In genomic region chrX:52380993-52381392, GRCh38 we compare ENCODE assay signal across 33 cellular contexts. TPM values are rescaled to one million over a fixed set of nuclear protein-coding genes. Genes with fewer than 3 reads are reported as not detected.
"Had no signal": no experiment of that assay in that cellular context is flagged by ENCODE, and none has a peak within 500 bp of the region (broad histone marks: within the 10 kb centered on the region; RNA-seq: fewer than 3 reads in every experiment).

No MANE protein-coding gene starts in this region.

- H3K27me3 Mint-ChIP-seq: stimulated activated naive CD8-positive, alpha-beta T cell treated with anti-CD3 and anti-CD28 coated beads, Interleukin-15, amount 100 ng/mL, for 72 hours; stimulated activated naive CD8-positive, alpha-beta T cell treated with anti-CD3 and anti-CD28 coated beads, Interleukin-15, Interleukin-2, amounts not matched to agents 100 ng/mL and 50 ng/mL, for 24 hours; type B pancreatic cell had no signal

- H3K27ac ChIP-seq: stomach, suprapubic skin, testis, thoracic aorta, thyroid gland, tibial artery, tibial nerve, transverse colon, upper lobe of left lung, upper lobe of right lung, uterus, vagina had no signal

- FAIRE-seq: urothelium cell line had no signal

- H3K9me3 ChIP-seq: stomach, suprapubic skin, testis, thoracic aorta, thyroid gland, tibial artery, tibial nerve, transverse colon, upper lobe of left lung, upper lobe of right lung, uterus, vagina had no signal

- H3K4me1 ChIP-seq: stomach, suprapubic skin, testis, thyroid gland, tibial artery, tibial nerve, transverse colon, upper lobe of left lung, upper lobe of right lung, uterus, vagina had no signal

- H3K4me1 Mint-ChIP-seq: stimulated activated effector memory CD8-positive, alpha-beta T cell treated with anti-CD3 and anti-CD28 coated beads, Interleukin-12 subunit alpha, Interleukin-12 subunit beta, amount 100 ng/mL, for 72 hours; stimulated activated memory B cell treated with anti-CD40 and anti-IgM and Interleukin-4, amounts not matched to agents 10 μg/mL and 1 μg/mL and 100 μg/mL, for 72 hours; stimulated activated naive B cell treated with anti-CD40 and anti-IgM and Interleukin-4, amounts not matched to agents 10 μg/mL and 1 μg/mL and 100 μg/mL, for 72 hours; stimulated activated naive CD8-positive, alpha-beta T cell treated with anti-CD3 and anti-CD28 coated beads, Interleukin-15, amount 100 ng/mL, for 72 hours had no signal

- H3K36me3 ChIP-seq: stomach, suprapubic skin, thoracic aorta, thyroid gland, tibial artery, tibial nerve, transverse colon, upper lobe of left lung, upper lobe of right lung, uterus, vagina had no signal

- DNase-seq: stimulated activated CD4-positive, alpha-beta T cell treated with anti-CD3 and anti-CD28 coated beads, Interleukin-2, amount 100 ng/mL, for 48 hours; stimulated activated CD4-positive, alpha-beta T cell treated with anti-CD3 and anti-CD28 coated beads, Interleukin-4, amount 100 ng/mL, for 1 hour; stimulated activated CD4-positive, alpha-beta T cell treated with anti-CD3 and anti-CD28 coated beads, Interleukin-4, amount 100 ng/mL, for 24 hours; stimulated activated CD4-positive, alpha-beta T cell treated with anti-CD3 and anti-CD28 coated beads, Interleukin-4, amount 100 ng/mL, for 4 hours; stimulated activated CD8-positive, alpha-beta memory T cell treated with anti-CD3 and anti-CD28 coated beads, Interleukin-4, amount 100 ng/mL, for 48 hours; stimulated activated naive B cell treated with anti-CD40 and anti-IgM and Interleukin-4, amounts not matched to agents 10 μg/mL and 1 μg/mL and 100 μg/mL, for 72 hours; stimulated activated naive CD4-positive, alpha-beta T cell; stimulated activated naive CD4-positive, alpha-beta T cell treated with Interleukin-2 at 50 U/mL for 16 hours; stimulated activated naive CD8-positive, alpha-beta T cell treated with anti-CD3 and anti-CD28 coated beads, Interleukin-15, amount 100 ng/mL, for 72 hours; stimulated activated naive CD8-positive, alpha-beta T cell treated with anti-CD3 and anti-CD28 coated beads, Interleukin-15, Interleukin-2, amounts not matched to agents 100 U/mL and 50 U/mL, for 24 hours; stomach; substantia nigra; testis; thyroid gland; tibial artery; transverse colon; trophoblast cell; upper lobe of left lung; upper lobe of right lung; uterus had no signal

- H3K36me3 Mint-ChIP-seq: stimulated activated memory B cell treated with anti-CD40 and anti-IgM and Interleukin-4, amounts not matched to agents 10 μg/mL and 1 μg/mL and 100 μg/mL, for 72 hours; stimulated activated naive B cell treated with anti-CD40 and anti-IgM and Interleukin-4, amounts not matched to agents 10 μg/mL and 1 μg/mL and 100 μg/mL, for 72 hours; type B pancreatic cell had no signal

- H3K27me3 ChIP-seq: testis, thyroid gland, tibial artery, transverse colon, upper lobe of right lung, uterus, vagina had no signal

- H3K4me3 Mint-ChIP-seq: stimulated activated effector memory CD8-positive, alpha-beta T cell treated with anti-CD3 and anti-CD28 coated beads, Interleukin-12 subunit alpha, Interleukin-12 subunit beta, amount 100 ng/mL, for 72 hours; stimulated activated memory B cell treated with anti-CD40 and anti-IgM and Interleukin-4, amounts not matched to agents 10 μg/mL and 1 μg/mL and 100 μg/mL, for 72 hours; stimulated activated naive B cell treated with anti-CD40 and anti-IgM and Interleukin-4, amounts not matched to agents 10 μg/mL and 1 μg/mL and 100 μg/mL, for 72 hours; stimulated activated naive CD8-positive, alpha-beta T cell treated with anti-CD3 and anti-CD28 coated beads, Interleukin-15, amount 100 ng/mL, for 72 hours; stimulated activated naive CD8-positive, alpha-beta T cell treated with anti-CD3 and anti-CD28 coated beads, Interleukin-15, Interleukin-2, amounts not matched to agents 100 ng/mL and 50 ng/mL, for 24 hours; type B pancreatic cell had no signal

- H3K27ac Mint-ChIP-seq: stimulated activated effector memory CD8-positive, alpha-beta T cell treated with anti-CD3 and anti-CD28 coated beads, Interleukin-12 subunit alpha, Interleukin-12 subunit beta, amount 100 ng/mL, for 72 hours; stimulated activated memory B cell treated with anti-CD40 and anti-IgM and Interleukin-4, amounts not matched to agents 10 μg/mL and 1 μg/mL and 100 μg/mL, for 72 hours; stimulated activated naive B cell treated with anti-CD40 and anti-IgM and Interleukin-4, amounts not matched to agents 10 μg/mL and 1 μg/mL and 100 μg/mL, for 72 hours; stimulated activated naive CD8-positive, alpha-beta T cell treated with anti-CD3 and anti-CD28 coated beads, Interleukin-15, amount 100 ng/mL, for 72 hours; stimulated activated naive CD8-positive, alpha-beta T cell treated with anti-CD3 and anti-CD28 coated beads, Interleukin-15, Interleukin-2, amounts not matched to agents 100 ng/mL and 50 ng/mL, for 24 hours; type B pancreatic cell had no signal

- H3K9me3 Mint-ChIP-seq: stimulated activated effector memory CD8-positive, alpha-beta T cell treated with anti-CD3 and anti-CD28 coated beads, Interleukin-12 subunit alpha, Interleukin-12 subunit beta, amount 100 ng/mL, for 72 hours; stimulated activated memory B cell treated with anti-CD40 and anti-IgM and Interleukin-4, amounts not matched to agents 10 μg/mL and 1 μg/mL and 100 μg/mL, for 72 hours; stimulated activated naive B cell treated with anti-CD40 and anti-IgM and Interleukin-4, amounts not matched to agents 10 μg/mL and 1 μg/mL and 100 μg/mL, for 72 hours; stimulated activated naive CD8-positive, alpha-beta T cell treated with anti-CD3 and anti-CD28 coated beads, Interleukin-15, amount 100 ng/mL, for 72 hours; stimulated activated naive CD8-positive, alpha-beta T cell treated with anti-CD3 and anti-CD28 coated beads, Interleukin-15, Interleukin-2, amounts not matched to agents 100 ng/mL and 50 ng/mL, for 24 hours had no signal

- H3K4me3 ChIP-seq: stomach, suprapubic skin, testis, thoracic aorta, thyroid gland, tibial artery, tibial nerve, transverse colon, upper lobe of left lung, upper lobe of right lung, uterus, vagina had no signal

RNA-seq across cellular contexts. Expression of gene XAGE2, which starts 12.2 kb away (rescaled TPM):
- total RNA-seq: stomach, subcutaneous adipose tissue, suprapubic skin, temporal lobe, thoracic aorta, thyroid gland, transverse colon, ureter, urinary bladder, uterus, vagina had no signal
- polyA plus RNA-seq: stomach, urinary bladder had no signal
